In the genomic region with DNA sequence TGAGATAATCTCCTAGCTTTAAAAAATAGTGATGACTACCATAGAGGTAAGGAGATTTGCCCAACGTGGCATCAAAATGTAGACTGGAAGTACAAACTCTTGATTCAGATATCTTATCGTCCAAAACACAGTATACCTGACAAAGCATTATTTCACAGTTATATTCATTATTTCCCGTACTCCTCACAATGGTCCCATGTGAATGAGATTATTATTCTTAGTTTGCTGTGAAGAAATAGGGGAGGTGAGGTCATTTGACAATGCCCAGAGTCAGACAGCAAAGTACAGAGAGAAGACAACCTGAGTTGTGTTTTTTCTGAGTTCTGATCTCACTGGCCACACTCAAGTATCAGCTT, we compare ENCODE assay signal across 1 cellular context.
TF ChIP-seq lines count a peak whose summit lies in the region.

No MANE protein-coding gene starts in this region.

TF ChIP-seq in GM23338, 12 proteins besides CTCF, POLR2A, EP300 and RAD21 (continued from another document):
- TF ChIP-seq, protein P1, sequence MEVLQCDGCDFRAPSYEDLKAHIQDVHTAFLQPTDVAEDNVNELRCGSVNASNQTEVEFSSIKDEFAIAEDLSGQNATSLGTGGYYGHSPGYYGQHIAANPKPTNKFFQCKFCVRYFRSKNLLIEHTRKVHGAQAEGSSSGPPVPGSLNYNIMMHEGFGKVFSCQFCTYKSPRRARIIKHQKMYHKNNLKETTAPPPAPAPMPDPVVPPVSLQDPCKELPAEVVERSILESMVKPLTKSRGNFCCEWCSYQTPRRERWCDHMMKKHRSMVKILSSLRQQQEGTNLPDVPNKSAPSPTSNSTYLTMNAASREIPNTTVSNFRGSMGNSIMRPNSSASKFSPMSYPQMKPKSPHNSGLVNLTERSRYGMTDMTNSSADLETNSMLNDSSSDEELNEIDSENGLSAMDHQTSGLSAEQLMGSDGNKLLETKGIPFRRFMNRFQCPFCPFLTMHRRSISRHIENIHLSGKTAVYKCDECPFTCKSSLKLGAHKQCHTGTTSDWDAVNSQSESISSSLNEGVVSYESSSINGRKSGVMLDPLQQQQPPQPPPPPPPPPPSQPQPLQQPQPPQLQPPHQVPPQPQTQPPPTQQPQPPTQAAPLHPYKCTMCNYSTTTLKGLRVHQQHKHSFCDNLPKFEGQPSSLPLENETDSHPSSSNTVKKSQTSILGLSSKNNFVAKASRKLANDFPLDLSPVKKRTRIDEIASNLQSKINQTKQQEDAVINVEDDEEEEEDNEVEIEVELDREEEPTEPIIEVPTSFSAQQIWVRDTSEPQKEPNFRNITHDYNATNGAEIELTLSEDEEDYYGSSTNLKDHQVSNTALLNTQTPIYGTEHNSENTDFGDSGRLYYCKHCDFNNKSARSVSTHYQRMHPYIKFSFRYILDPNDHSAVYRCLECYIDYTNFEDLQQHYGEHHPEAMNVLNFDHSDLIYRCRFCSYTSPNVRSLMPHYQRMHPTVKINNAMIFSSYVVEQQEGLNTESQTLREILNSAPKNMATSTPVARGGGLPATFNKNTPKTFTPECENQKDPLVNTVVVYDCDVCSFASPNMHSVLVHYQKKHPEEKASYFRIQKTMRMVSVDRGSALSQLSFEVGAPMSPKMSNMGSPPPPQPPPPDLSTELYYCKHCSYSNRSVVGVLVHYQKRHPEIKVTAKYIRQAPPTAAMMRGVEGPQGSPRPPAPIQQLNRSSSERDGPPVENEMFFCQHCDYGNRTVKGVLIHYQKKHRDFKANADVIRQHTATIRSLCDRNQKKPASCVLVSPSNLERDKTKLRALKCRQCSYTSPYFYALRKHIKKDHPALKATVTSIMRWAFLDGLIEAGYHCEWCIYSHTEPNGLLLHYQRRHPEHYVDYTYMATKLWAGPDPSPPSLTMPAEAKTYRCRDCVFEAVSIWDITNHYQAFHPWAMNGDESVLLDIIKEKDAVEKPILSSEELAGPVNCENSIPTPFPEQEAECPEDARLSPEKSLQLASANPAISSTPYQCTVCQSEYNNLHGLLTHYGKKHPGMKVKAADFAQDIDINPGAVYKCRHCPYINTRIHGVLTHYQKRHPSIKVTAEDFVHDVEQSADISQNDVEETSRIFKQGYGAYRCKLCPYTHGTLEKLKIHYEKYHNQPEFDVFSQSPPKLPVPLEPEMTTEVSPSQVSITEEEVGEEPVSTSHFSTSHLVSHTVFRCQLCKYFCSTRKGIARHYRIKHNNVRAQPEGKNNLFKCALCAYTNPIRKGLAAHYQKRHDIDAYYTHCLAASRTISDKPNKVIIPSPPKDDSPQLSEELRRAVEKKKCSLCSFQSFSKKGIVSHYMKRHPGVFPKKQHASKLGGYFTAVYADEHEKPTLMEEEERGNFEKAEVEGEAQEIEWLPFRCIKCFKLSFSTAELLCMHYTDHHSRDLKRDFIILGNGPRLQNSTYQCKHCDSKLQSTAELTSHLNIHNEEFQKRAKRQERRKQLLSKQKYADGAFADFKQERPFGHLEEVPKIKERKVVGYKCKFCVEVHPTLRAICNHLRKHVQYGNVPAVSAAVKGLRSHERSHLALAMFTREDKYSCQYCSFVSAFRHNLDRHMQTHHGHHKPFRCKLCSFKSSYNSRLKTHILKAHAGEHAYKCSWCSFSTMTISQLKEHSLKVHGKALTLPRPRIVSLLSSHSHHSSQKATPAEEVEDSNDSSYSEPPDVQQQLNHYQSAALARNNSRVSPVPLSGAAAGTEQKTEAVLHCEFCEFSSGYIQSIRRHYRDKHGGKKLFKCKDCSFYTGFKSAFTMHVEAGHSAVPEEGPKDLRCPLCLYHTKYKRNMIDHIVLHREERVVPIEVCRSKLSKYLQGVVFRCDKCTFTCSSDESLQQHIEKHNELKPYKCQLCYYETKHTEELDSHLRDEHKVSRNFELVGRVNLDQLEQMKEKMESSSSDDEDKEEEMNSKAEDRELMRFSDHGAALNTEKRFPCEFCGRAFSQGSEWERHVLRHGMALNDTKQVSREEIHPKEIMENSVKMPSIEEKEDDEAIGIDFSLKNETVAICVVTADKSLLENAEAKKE (CRISPR knock-in tag; IDR thresholded peaks at IDR 0.05), result no peak
- TF ChIP-seq CREB1 (CRISPR knock-in tag; IDR thresholded peaks at IDR 0.05; ENCODE audit: low read depth) (no peak), JUNB (IDR thresholded peaks at IDR 0.05; ENCODE audit: unreplicated experiment) (no peak), EZH2 (IDR thresholded peaks at IDR 0.05; ENCODE audit: low read depth, unreplicated experiment) (no peak)
